Comparison of ENCODE assay signal across 1 cellular context in genomic region chr15:74958320-74958907, GRCh38.
TF ChIP-seq lines count a peak whose summit lies in the region.

No MANE protein-coding gene starts in this region.

TF ChIP-seq in HepG2, 621 proteins besides CTCF, POLR2A, EP300 and RAD21 (continued from another document and continues in another):
- no peak for TF ChIP-seq ZBTB49 (CRISPR knock-in tag; IDR thresholded peaks at IDR 0.05; ENCODE audit: borderline replicate concordance)
- no peak for TF ChIP-seq ZNF784 (CRISPR knock-in tag; IDR thresholded peaks at IDR 0.05; ENCODE audit: borderline replicate concordance)
- TF ChIP-seq JUN (CRISPR knock-in tag; IDR thresholded peaks at IDR 0.05), result no peak
- no peak for TF ChIP-seq AHDC1 (CRISPR knock-in tag; IDR thresholded peaks at IDR 0.05; ENCODE audit: borderline replicate concordance)
- TF ChIP-seq ARNT2 (CRISPR knock-in tag; IDR thresholded peaks at IDR 0.05; ENCODE audit: low read depth), result no peak
- no peak for TF ChIP-seq ZNF382 (CRISPR knock-in tag; IDR thresholded peaks at IDR 0.05; ENCODE audit: borderline replicate concordance)
- TF ChIP-seq KDM5B (CRISPR knock-in tag; IDR thresholded peaks at IDR 0.05; ENCODE audit: borderline replicate concordance), result peak; percentile 49; the same call in 1 of the 2 replicates
- no peak for TF ChIP-seq SIX4 (CRISPR knock-in tag; IDR thresholded peaks at IDR 0.05)
- no peak for TF ChIP-seq DDIT3 (CRISPR knock-in tag; IDR thresholded peaks at IDR 0.05)
- no peak for TF ChIP-seq HNRNPL (IDR thresholded peaks at IDR 0.05; ENCODE audit: low read depth, low read length)
- TF ChIP-seq ARID4A (CRISPR knock-in tag; IDR thresholded peaks at IDR 0.05; ENCODE audit: borderline replicate concordance), result peak; percentile 17; the same call in 1 of the 2 replicates
- no peak for TF ChIP-seq ZSCAN9 (CRISPR knock-in tag; IDR thresholded peaks at IDR 0.05; ENCODE audit: borderline replicate concordance)
- TF ChIP-seq ZNF263 (CRISPR knock-in tag; IDR thresholded peaks at IDR 0.05), result peak; percentile 67
- TF ChIP-seq HNF4G (IDR thresholded peaks at IDR 0.05; ENCODE audit: borderline replicate concordance, low read depth, low read length), result peak; percentile 48; the same call in 1 of the 2 replicates
- no peak for TF ChIP-seq HNF4G (CRISPR knock-in tag; IDR thresholded peaks at IDR 0.05; ENCODE audit: borderline replicate concordance, low read depth)
- no peak for TF ChIP-seq ZNF235 (CRISPR knock-in tag; IDR thresholded peaks at IDR 0.05; ENCODE audit: borderline replicate concordance)
- TF ChIP-seq ADNP (CRISPR knock-in tag; IDR thresholded peaks at IDR 0.05), result no peak
- TF ChIP-seq ZBED4 (CRISPR knock-in tag; IDR thresholded peaks at IDR 0.05; ENCODE audit: borderline replicate concordance), result peak; percentile 78
- TF ChIP-seq ZNF367 (CRISPR knock-in tag; IDR thresholded peaks at IDR 0.05; ENCODE audit: borderline replicate concordance), result no peak
- TF ChIP-seq HNF4A (CRISPR knock-in tag; IDR thresholded peaks at IDR 0.05), result peak; percentile 72
- TF ChIP-seq ZNF737 (CRISPR knock-in tag; IDR thresholded peaks at IDR 0.05; ENCODE audit: borderline replicate concordance), result no peak
- TF ChIP-seq TP53 (CRISPR knock-in tag; conservative IDR thresholded peaks at IDR 0.05), result no peak
- TF ChIP-seq MIER2 (CRISPR knock-in tag; IDR thresholded peaks at IDR 0.05), result peak; percentile 34; the same call in 1 of the 2 replicates
- TF ChIP-seq ATAD3A (CRISPR knock-in tag; IDR thresholded peaks at IDR 0.05), result no peak
- TF ChIP-seq HES4 (CRISPR knock-in tag; IDR thresholded peaks at IDR 0.05; ENCODE audit: borderline replicate concordance), result no peak
- TF ChIP-seq HNRNPLL (IDR thresholded peaks at IDR 0.05; ENCODE audit: low read depth, low read length, poor library complexity, severe bottlenecking), result peak; percentile 15
- TF ChIP-seq ZMYM2 (CRISPR knock-in tag; IDR thresholded peaks at IDR 0.05), result no peak
- TF ChIP-seq SP5 (CRISPR knock-in tag; IDR thresholded peaks at IDR 0.05; ENCODE audit: borderline replicate concordance, low read depth), result peak; percentile 67
- no peak for TF ChIP-seq SMAD3 (CRISPR knock-in tag; IDR thresholded peaks at IDR 0.05)
- TF ChIP-seq NR2F6 (IDR thresholded peaks at IDR 0.05), result no peak
- 0 out of 2 replicates have a peak, but pooled peaks have one; percentile 31 for TF ChIP-seq NR2F6 (CRISPR knock-in tag; IDR thresholded peaks at IDR 0.05)
- no peak for TF ChIP-seq ZBTB7B (CRISPR knock-in tag; IDR thresholded peaks at IDR 0.05)
- TF ChIP-seq GABPB1 (CRISPR knock-in tag; IDR thresholded peaks at IDR 0.05), result peak; percentile 63
- TF ChIP-seq ZBTB38 (CRISPR knock-in tag; IDR thresholded peaks at IDR 0.05), result peak; percentile 7; the same call in 1 of the 2 replicates
- no peak for TF ChIP-seq HIC2 (CRISPR knock-in tag; IDR thresholded peaks at IDR 0.05; ENCODE audit: low read depth)
- no peak for TF ChIP-seq ZNF839 (CRISPR knock-in tag; IDR thresholded peaks at IDR 0.05; ENCODE audit: borderline replicate concordance)
